8 cellular contexts compared by ENCODE assay signal in the genomic region with DNA sequence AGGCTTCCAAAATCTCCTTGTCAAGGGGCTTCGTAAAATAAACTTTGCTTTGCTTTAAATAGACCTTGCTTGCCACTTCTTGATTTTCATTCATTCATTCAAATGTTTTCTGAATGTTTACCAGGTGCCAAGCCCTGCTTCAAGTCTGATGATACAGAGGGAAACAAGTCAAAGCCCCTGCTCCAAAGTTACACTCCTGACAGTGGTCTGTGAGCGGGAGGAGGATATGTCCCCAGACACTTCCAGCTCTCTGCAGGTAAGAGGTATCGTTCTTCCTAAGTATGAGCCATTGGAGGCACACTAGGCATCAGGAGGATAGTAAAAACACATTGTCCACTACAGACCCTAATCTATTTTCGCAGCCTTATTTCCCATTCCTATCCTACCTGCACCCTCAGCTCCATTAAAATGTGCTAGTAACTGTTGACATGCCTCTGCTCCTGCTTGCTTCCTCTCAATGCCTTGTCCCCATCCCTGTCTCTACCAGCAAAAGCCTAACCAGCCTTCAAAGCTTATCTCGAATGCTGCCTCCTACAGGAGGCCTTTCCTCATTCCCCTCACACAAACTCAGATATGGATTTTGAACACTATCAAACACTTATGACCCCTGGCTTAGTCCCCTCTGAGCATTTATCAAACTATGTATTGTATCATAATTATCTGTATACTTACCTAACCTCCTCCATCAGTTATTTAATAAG. TPM values are rescaled to one million over a fixed set of nuclear protein-coding genes. Genes with fewer than 3 reads are reported as not detected.
A peak's percentile ranks its signal among the peaks of the same experiment; 100 is the strongest.
DNase-seq lines count a peak whose midpoint lies in the region; ATAC-seq, FAIRE-seq and TF ChIP-seq lines count a peak whose summit lies in the region.

No MANE protein-coding gene starts in this region.

- peak; percentile 29 for ATAC-seq in WTC11
- no peak for ATAC-seq in activated naive CD4-positive, alpha-beta T cell treated with anti-CD3 and anti-CD28 coated beads, Interleukin-2, amount 50 U/mL, for 72 hours

- CTCF ChIA-PET in BJ (lab: Yijun Ruan, JAX) (interaction anchor here (0.6 to 1.8 kb wide), 12 partner anchors 9 to 296 kb away, joined by 3 to 7 read pairs (median 3); no protein-coding TSS in a partner anchor), WTC11 (lab: Charles Lee) (interaction anchor here (0.6 to 1.9 kb wide), 20 partner anchors 15 to 1297 kb away, joined by 3 to 15 read pairs (median 4); partner anchors contain the start of gene ELF1)

- no peak overlapping the region for H3K4me3 ChIP-seq in BJ (ENCODE audit: low read depth, low read length)
- H3K4me3 ChIP-seq in mucosa of rectum (ENCODE audit: low read length in 2 of 2), result peak overlapping the region in 1 of 2 donors; percentile 26
- no peak overlapping the region for H3K4me3 ChIP-seq in small intestine (ENCODE audit: low read depth in 1 of 2, low read length in 2 of 2)

- H3K36me3 Mint-ChIP-seq in WTC11, result 0 out of 2 replicates have a peak, but pooled peaks cover 4% of the 10 kb centered on the region
- peaks cover 4 to 10% of the 10 kb centered on the region in 2 donors for H3K36me3 Mint-ChIP-seq in activated naive CD4-positive, alpha-beta T cell treated with anti-CD3 and anti-CD28 coated beads, Interleukin-2, amount 50 U/mL, for 72 hours

- H3K27me3 ChIP-seq in BJ (ENCODE audit: control insufficient read depth, insufficient read depth, low read length), result no peaks in the 10 kb centered on the region
- H3K27me3 ChIP-seq in mucosa of rectum (ENCODE audit: control insufficient read depth in 2 of 2, insufficient read depth in 2 of 2, low read length in 2 of 2), result no peaks in the 10 kb centered on the region
- no peaks in the 10 kb centered on the region for H3K27me3 ChIP-seq in small intestine (ENCODE audit: control insufficient read depth in 2 of 2, insufficient read depth in 2 of 2, low read length in 2 of 2)

- no peaks in the 10 kb centered on the region for H3K36me3 ChIP-seq in BJ (ENCODE audit: control insufficient read depth, insufficient read depth, low read length)
- peaks cover 0 to 2% of the 10 kb centered on the region in 2 donors for H3K36me3 ChIP-seq in mucosa of rectum (ENCODE audit: control insufficient read depth in 2 of 2, insufficient read depth in 2 of 2, low read length in 2 of 2)
- H3K36me3 ChIP-seq in small intestine (ENCODE audit: control insufficient read depth in 2 of 2, insufficient read depth in 2 of 2, low read length in 2 of 2), result no peaks in the 10 kb centered on the region

- no peak overlapping the region for H3K4me3 Mint-ChIP-seq in WTC11

- TF ChIP-seq CTCF in BJ (IDR thresholded peaks at IDR 0.05; ENCODE audit: insufficient read depth, low read depth, low read length) (peak; percentile 38), WTC11 (IDR thresholded peaks at IDR 0.05) (no peak)

- H3K9me3 ChIP-seq in mucosa of rectum (ENCODE audit: control insufficient read depth in 2 of 2, low read length in 2 of 2) (no peaks in the 10 kb centered on the region), small intestine (ENCODE audit: control insufficient read depth, low read depth) (no peaks in the 10 kb centered on the region)

- H3K27ac Mint-ChIP-seq in WTC11, result 0 out of 2 replicates have a peak overlapping the region, but pooled peaks have one; percentile 31
- peak overlapping the region in 1 of 2 donors; percentile 6 for H3K27ac Mint-ChIP-seq in activated naive CD4-positive, alpha-beta T cell treated with anti-CD3 and anti-CD28 coated beads, Interleukin-2, amount 50 U/mL, for 72 hours

- no peak for DNase-seq in BJ (ENCODE audit: low read depth)
- no peak for DNase-seq in GM19239 (ENCODE audit: insufficient read length, low spot score)
- no peak for DNase-seq in WTC11 (ENCODE audit: low spot score)
- DNase-seq in small intestine, result no peak
- no peak for DNase-seq in HK-2 (ENCODE audit: unreplicated experiment)
- DNase-seq in T-helper 9 cell, result no peak
- DNase-seq in activated naive CD4-positive, alpha-beta T cell treated with anti-CD3 and anti-CD28 coated beads, Interleukin-2, amount 50 U/mL, for 72 hours (ENCODE audit: low spot score in 2 of 2), result no peak

- H3K9ac ChIP-seq in mucosa of rectum (ENCODE audit: low read depth in 1 of 2, low read length in 2 of 2), result no peak overlapping the region

- H3K27ac ChIP-seq in mucosa of rectum (ENCODE audit: low read depth in 2 of 2, low read length in 2 of 2), result peak overlapping the region; percentile 11 to 71
- H3K27ac ChIP-seq in small intestine (ENCODE audit: low read depth in 1 of 2, low read length in 1 of 2), result peak overlapping the region in 1 of 2 donors; percentile 12

- H3K4me1 Mint-ChIP-seq in WTC11, result peaks cover 31% of the 10 kb centered on the region

- peak; percentile 47 for FAIRE-seq in GM19239 (lab: Jason Lieb, UNC)
- no peak for FAIRE-seq in small intestine (lab: Jason Lieb, UNC)

- H3K4me1 ChIP-seq in mucosa of rectum (ENCODE audit: control insufficient read depth in 2 of 2, insufficient read depth in 2 of 2, low read length in 2 of 2), result peaks cover 16 to 48% of the 10 kb centered on the region in 2 donors
- peaks cover 2 to 27% of the 10 kb centered on the region in 2 donors for H3K4me1 ChIP-seq in small intestine (ENCODE audit: control insufficient read depth in 2 of 2, insufficient read depth in 1 of 2, low read depth in 1 of 2, low read length in 1 of 2)

- WGBS in small intestine, 3 donors, result 74 to 83% (median 78%) methylated on average over 5 of the region's 5 CpGs

- POLR2A ChIA-PET in BJ (lab: Charles Lee), result interaction anchor here (0.6 kb wide), 1 partner anchor 126 kb away, joined by 6 read pairs; no protein-coding TSS in a partner anchor
- POLR2A ChIA-PET in WTC11 (lab: Charles Lee), result no interaction called here

- H3K27me3 Mint-ChIP-seq in WTC11 (ENCODE audit: low read depth), result no peaks in the 10 kb centered on the region

- H3K9me3 Mint-ChIP-seq in WTC11, result no peaks in the 10 kb centered on the region
- H3K9me3 Mint-ChIP-seq in activated naive CD4-positive, alpha-beta T cell treated with anti-CD3 and anti-CD28 coated beads, Interleukin-2, amount 50 U/mL, for 72 hours, result no peaks in the 10 kb centered on the region

TF ChIP-seq in WTC11, 78 proteins besides CTCF, POLR2A, EP300 and RAD21 (continues in another document):
- TF ChIP-seq ERG (CRISPR knock-in tag; IDR thresholded peaks at IDR 0.05) (no peak), ZNF512 (CRISPR knock-in tag; IDR thresholded peaks at IDR 0.05; ENCODE audit: borderline replicate concordance) (no peak), ZNF138 (CRISPR knock-in tag; conservative IDR thresholded peaks at IDR 0.05) (no peak), PRRX2 (CRISPR knock-in tag; IDR thresholded peaks at IDR 0.05) (no peak), SOX15 (CRISPR knock-in tag; IDR thresholded peaks at IDR 0.05) (no peak), EMX1 (CRISPR knock-in tag; IDR thresholded peaks at IDR 0.05) (no peak)
- TF ChIP-seq, protein P1, sequence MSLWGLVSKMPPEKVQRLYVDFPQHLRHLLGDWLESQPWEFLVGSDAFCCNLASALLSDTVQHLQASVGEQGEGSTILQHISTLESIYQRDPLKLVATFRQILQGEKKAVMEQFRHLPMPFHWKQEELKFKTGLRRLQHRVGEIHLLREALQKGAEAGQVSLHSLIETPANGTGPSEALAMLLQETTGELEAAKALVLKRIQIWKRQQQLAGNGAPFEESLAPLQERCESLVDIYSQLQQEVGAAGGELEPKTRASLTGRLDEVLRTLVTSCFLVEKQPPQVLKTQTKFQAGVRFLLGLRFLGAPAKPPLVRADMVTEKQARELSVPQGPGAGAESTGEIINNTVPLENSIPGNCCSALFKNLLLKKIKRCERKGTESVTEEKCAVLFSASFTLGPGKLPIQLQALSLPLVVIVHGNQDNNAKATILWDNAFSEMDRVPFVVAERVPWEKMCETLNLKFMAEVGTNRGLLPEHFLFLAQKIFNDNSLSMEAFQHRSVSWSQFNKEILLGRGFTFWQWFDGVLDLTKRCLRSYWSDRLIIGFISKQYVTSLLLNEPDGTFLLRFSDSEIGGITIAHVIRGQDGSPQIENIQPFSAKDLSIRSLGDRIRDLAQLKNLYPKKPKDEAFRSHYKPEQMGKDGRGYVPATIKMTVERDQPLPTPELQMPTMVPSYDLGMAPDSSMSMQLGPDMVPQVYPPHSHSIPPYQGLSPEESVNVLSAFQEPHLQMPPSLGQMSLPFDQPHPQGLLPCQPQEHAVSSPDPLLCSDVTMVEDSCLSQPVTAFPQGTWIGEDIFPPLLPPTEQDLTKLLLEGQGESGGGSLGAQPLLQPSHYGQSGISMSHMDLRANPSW (CRISPR knock-in tag; conservative IDR thresholded peaks at IDR 0.05; ENCODE audit: low read depth), result no peak

RNA-seq across cellular contexts. Expression of gene WBP4, which starts 6.2 kb away (rescaled TPM):
- polyA plus RNA-seq in BJ (2011; rRNA removed), result 4.9 and 10.6 TPM in 2 replicates
- polyA minus RNA-seq in BJ (2011; rRNA and poly(A)+ RNA removed), result 2.2 and 2.4 TPM in 2 replicates
- 9.6 to 10.5 TPM (median 10.2 TPM) in 3 replicates for total RNA-seq in WTC11 (2021)
- polyA plus RNA-seq in small intestine, result 10 to 100 TPM in 2 of 3 donors, 1 to 10 TPM in 1; 9.1 to 13.9 (median 12.2) TPM
- total RNA-seq in activated naive CD4-positive, alpha-beta T cell treated with anti-CD3 and anti-CD28 coated beads, Interleukin-2, amount 50 U/mL, for 72 hours, result 10 to 100 TPM in 1 of 2 donors, 1 to 10 TPM in 1; 5.5 to 11.4 TPM

RNA-seq across cellular contexts. Expression of gene ELF1, which starts 36.0 kb away (rescaled TPM):
- 35.8 and 41.7 TPM in 2 replicates for polyA plus RNA-seq in BJ (2011; rRNA removed)
- polyA minus RNA-seq in BJ (2011; rRNA and poly(A)+ RNA removed), result 27.1 and 28.3 TPM in 2 replicates
- total RNA-seq in WTC11 (2021), result 17.4 to 19.3 TPM (median 18.7 TPM) in 3 replicates
- polyA plus RNA-seq in small intestine, result 10 to 100 TPM; 34.3 to 40.8 (median 38.0) TPM
- total RNA-seq in activated naive CD4-positive, alpha-beta T cell treated with anti-CD3 and anti-CD28 coated beads, Interleukin-2, amount 50 U/mL, for 72 hours, result 10 to 100 TPM; 62.0 to 86.2 TPM
